In genomic region chr21:18970941-18971340, GRCh38 we compare ENCODE assay signal across 31 cellular contexts.
"Had no signal": no experiment of that assay in that cellular context is flagged by ENCODE, and none has a peak within 500 bp of the region (broad histone marks: within the 10 kb centered on the region; RNA-seq: fewer than 3 reads in every experiment).

No MANE protein-coding gene starts in this region.

- H3K36me3 ChIP-seq: adrenal gland, brain microvascular endothelial cell, breast epithelium had no signal

- DNase-seq: activated B cell treated with CpG ODN at 0.5 μM for 24 hours; activated CD4-positive, alpha-beta memory T cell treated with anti-CD3 and anti-CD28 coated beads for 36 hours; activated CD4-positive, alpha-beta T cell treated with anti-CD3 and anti-CD28 coated beads for 4 hours; activated CD4-positive, alpha-beta T cell treated with anti-CD3 and anti-CD28 coated beads, Interleukin-2, amount 10 ng/mL, durations not matched to agents 24 days and 14 days; activated CD4-positive, alpha-beta T cell treated with anti-CD3 and anti-CD28 coated beads, Interleukin-2, amount 50 U/mL, for 1 hour; activated CD4-positive, alpha-beta T cell treated with anti-CD3 and anti-CD28 coated beads, Interleukin-2, amount 50 U/mL, for 4 hours; activated CD4-positive, CD25-positive, alpha-beta regulatory T cell treated with anti-CD3 and anti-CD28 coated beads, Interleukin-2, amount 50 U/mL, for 72 hours; activated CD8-positive, alpha-beta memory T cell treated with anti-CD3 and anti-CD28 coated beads, Interleukin-2, amount 50 U/mL, for 4 hours; activated CD8-positive, alpha-beta T cell treated with anti-CD3 and anti-CD28 coated beads for 36 hours; activated effector memory CD4-positive, alpha-beta T cell treated with anti-CD3 and anti-CD28 coated beads, Interleukin-2, amount 50 U/mL, for 16 hours; activated gamma-delta T cell treated with Interleukin-2 at 50 U/mL for 16 hours; activated naive CD4-positive, alpha-beta T cell; activated naive CD4-positive, alpha-beta T cell treated with anti-CD3 and anti-CD28 coated beads for 36 hours; activated naive CD4-positive, alpha-beta T cell treated with anti-CD3 and anti-CD28 coated beads, Interleukin-2, amount 50 U/mL, for 16 hours; activated naive CD8-positive, alpha-beta T cell treated with anti-CD3 and anti-CD28 coated beads for 36 hours; activated T-cell treated with anti-CD3 and anti-CD28 coated beads for 4 hours; activated T-cell treated with anti-CD3 and anti-CD28 coated beads, Interleukin-2, amount 50 U/mL, for 1 hour; activated T-cell treated with anti-CD3 and anti-CD28 coated beads, Interleukin-2, amount 50 U/mL, for 4 hours; activated T-cell treated with anti-CD3 and anti-CD28 coated beads, Interleukin-2, amount 50 U/mL, for 72 hours; adrenal gland; amniotic stem cell; aorta; body of pancreas; brain microvascular endothelial cell; central memory CD4-positive, alpha-beta T cell; T-helper 1 cell; T-helper 2 cell; T-helper 9 cell had no signal

- H3K9me3 ChIP-seq: adrenal gland, body of pancreas, breast epithelium had no signal

- H3K4me1 ChIP-seq: adrenal gland, body of pancreas, breast epithelium had no signal

- H3K27ac ChIP-seq: adrenal gland, body of pancreas, brain microvascular endothelial cell, breast epithelium had no signal

- H3K4me3 ChIP-seq: adrenal gland, body of pancreas, breast epithelium had no signal

- H3K27me3 ChIP-seq: adrenal gland, body of pancreas, brain microvascular endothelial cell, breast epithelium had no signal

- FAIRE-seq: astrocyte, TTC549 had no signal
